In the genomic region with DNA sequence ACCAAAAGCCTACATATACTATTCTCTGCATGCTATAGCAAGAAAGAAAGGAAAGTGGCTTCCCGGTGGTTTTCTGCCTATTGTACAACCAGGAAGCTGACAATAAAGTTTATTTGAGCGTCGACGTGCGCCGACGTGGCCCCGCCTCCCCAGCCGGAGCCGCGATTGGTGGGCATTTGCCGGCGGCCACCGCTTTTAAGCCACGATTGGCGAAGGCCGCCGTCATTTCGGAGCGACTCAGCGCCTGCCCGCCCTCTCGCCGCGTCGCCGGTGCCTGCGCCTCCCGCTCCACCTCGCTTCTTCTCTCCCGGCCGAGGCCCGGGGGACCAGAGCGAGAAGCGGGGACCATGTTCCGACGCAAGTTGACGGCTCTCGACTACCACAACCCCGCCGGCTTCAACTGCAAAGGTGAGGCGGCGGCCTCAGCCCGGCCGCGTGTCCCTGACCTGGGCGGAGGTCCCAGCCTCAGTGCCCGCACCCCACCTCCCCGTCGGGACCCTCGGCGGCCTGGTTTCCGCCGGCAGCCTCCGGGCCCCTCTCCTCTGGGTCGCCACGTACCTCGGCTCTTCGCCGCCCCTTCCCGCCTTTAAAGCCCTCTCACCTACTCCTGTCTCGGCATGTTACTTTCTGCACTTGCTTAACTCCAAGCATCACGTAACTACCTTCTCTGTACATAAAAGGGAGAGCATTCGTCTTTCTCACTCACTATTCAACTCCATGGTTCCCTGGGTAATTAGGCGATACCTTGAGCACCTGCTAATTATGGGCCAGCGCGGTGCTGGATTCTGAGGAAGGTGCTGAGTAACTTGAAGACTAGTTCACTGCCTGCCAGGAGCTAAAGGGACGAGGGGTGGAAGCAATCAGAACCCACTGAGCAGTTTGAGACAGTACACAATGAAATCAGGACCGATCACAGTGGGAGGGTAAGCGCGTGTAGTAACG, we compare ENCODE assay signal across 8 cellular contexts. TPM values are rescaled to one million over a fixed set of nuclear protein-coding genes. Genes with fewer than 3 reads are reported as not detected.
A peak's percentile ranks its signal among the peaks of the same experiment; 100 is the strongest.
DNase-seq lines count a peak whose midpoint lies in the region; ATAC-seq, FAIRE-seq and TF ChIP-seq lines count a peak whose summit lies in the region.

Gene RTRAF, plus strand, starts transcription at position 254 of the 942 bp plus-strand sequence. Its CDS starts 94 bp downstream, at position 348.

- TF ChIP-seq CTCF in BE2C (IDR thresholded peaks at IDR 0.05; ENCODE audit: low read depth, low read length) (no peak), colonic mucosa (IDR thresholded peaks at IDR 0.05) (no peak)

- H3K9me3 ChIP-seq in BE2C (no peaks in the 10 kb centered on the region), colonic mucosa (no peaks in the 10 kb centered on the region)

- peaks cover 21% of the 10 kb centered on the region for H3K36me3 Mint-ChIP-seq in activated CD4-positive, alpha-beta T cell treated with anti-CD3 and anti-CD28 coated beads, Interleukin-2, amount 10 ng/mL, durations not matched to agents 24 days and 14 days (ENCODE audit: low read depth)

- peak within 1 kb of the TSS; percentile 93 for H3K4me3 Mint-ChIP-seq in activated CD4-positive, alpha-beta T cell treated with anti-CD3 and anti-CD28 coated beads, Interleukin-2, amount 10 ng/mL, durations not matched to agents 24 days and 14 days

- peak within 1 kb of the TSS; percentile 65 for H3K27ac ChIP-seq in colonic mucosa

- peaks cover 27% of the 10 kb centered on the region for H3K36me3 ChIP-seq in BE2C
- no peaks in the 10 kb centered on the region for H3K36me3 ChIP-seq in colonic mucosa

- H3K4me3 ChIP-seq in BE2C (ENCODE audit: low read depth, low read length), result peak within 1 kb of the TSS; percentile 98
- peak within 1 kb of the TSS; percentile 83 for H3K4me3 ChIP-seq in colonic mucosa

- no peaks in the 10 kb centered on the region for H3K27me3 ChIP-seq in BE2C
- H3K27me3 ChIP-seq in colonic mucosa, result no peaks in the 10 kb centered on the region

- peak; percentile 72 for ATAC-seq in HG03457 (IDR thresholded peaks at IDR 0.05; ENCODE audit: unreplicated experiment)

- H3K9me3 Mint-ChIP-seq in activated CD4-positive, alpha-beta T cell treated with anti-CD3 and anti-CD28 coated beads, Interleukin-2, amount 10 ng/mL, durations not matched to agents 24 days and 14 days, result no peaks in the 10 kb centered on the region

- peak within 1 kb of the TSS; percentile 99 for H3K9ac ChIP-seq in colonic mucosa (ENCODE audit: low read depth in 2 of 2, low read length in 2 of 2)

- FAIRE-seq in GM19239 (lab: Jason Lieb, UNC), result peak; percentile 98

- DNase-seq in BE2C, result peak; percentile 95
- peak; percentile 75 for DNase-seq in GM19239 (ENCODE audit: insufficient read length, low spot score)
- peak; percentile 92 for DNase-seq in NCI-H524 treated with DMSO at 0.1 percent for 48 hours (lab: John Stamatoyannopoulos, UW)
- peak; percentile 98 for DNase-seq in activated CD4-positive, alpha-beta T cell treated with anti-CD3 and anti-CD28 coated beads, Interleukin-2, amount 10 ng/mL, durations not matched to agents 24 days and 14 days
- DNase-seq in colonic mucosa, result peak; percentile 95
- DNase-seq in left kidney (ENCODE audit: low read depth, low spot score), result peak; percentile 98
- DNase-seq in stimulated activated CD4-positive, alpha-beta T cell treated with anti-CD3 and anti-CD28 coated beads, Interleukin-2, amount 100 ng/mL, for 24 hours, result peak; percentile 92 to 93

- no peaks in the 10 kb centered on the region for H3K27me3 Mint-ChIP-seq in activated CD4-positive, alpha-beta T cell treated with anti-CD3 and anti-CD28 coated beads, Interleukin-2, amount 10 ng/mL, durations not matched to agents 24 days and 14 days

- peak within 1 kb of the TSS; percentile 96 for H3K27ac Mint-ChIP-seq in activated CD4-positive, alpha-beta T cell treated with anti-CD3 and anti-CD28 coated beads, Interleukin-2, amount 10 ng/mL, durations not matched to agents 24 days and 14 days

- intact Hi-C loops in activated CD4-positive, alpha-beta T cell treated with anti-CD3 and anti-CD28 coated beads, Interleukin-2, amount 10 ng/mL, durations not matched to agents 24 days and 14 days (cut with micrococcal nuclease), result loop anchor here (1.0 to 5.0 kb wide), 4 partner anchors 140 to 749 kb away; partner anchors contain the start of genes FRMD6, GPR137C, TMX1 and TXNDC16
- intact Hi-C loops in colonic mucosa (cut with DNase I), result no loop called here

- H3K4me1 Mint-ChIP-seq in activated CD4-positive, alpha-beta T cell treated with anti-CD3 and anti-CD28 coated beads, Interleukin-2, amount 10 ng/mL, durations not matched to agents 24 days and 14 days, result peaks cover 18% of the 10 kb centered on the region

- H3K4me1 ChIP-seq in BE2C, result peaks cover 3% of the 10 kb centered on the region; the same call in 1 of the 2 replicates
- peaks cover 3% of the 10 kb centered on the region for H3K4me1 ChIP-seq in colonic mucosa

RNA-seq across cellular contexts. Expression of gene RTRAF, which starts in this region (rescaled TPM):
- 289 TPM for polyA plus RNA-seq in BE2C (2012; ENCODE audit: insufficient read depth, insufficient read length, low read depth)
- total RNA-seq in activated CD4-positive, alpha-beta T cell treated with anti-CD3 and anti-CD28 coated beads, Interleukin-2, amount 10 ng/mL, durations not matched to agents 24 days and 14 days, result 226 and 229 TPM in 2 replicates
- 100 to 1,000 TPM; 157 to 181 TPM for total RNA-seq in colonic mucosa

Comparison
In these comparisons a context has a peak if more than half of its experiments do, and no peak if none do; other contexts are left out.
1. Peak in every context shown above with its lines: DNase-seq, ATAC-seq, H3K4me3 ChIP-seq and H3K27ac ChIP-seq.